In genomic region chr6:3848925-3849605, GRCh38 we compare ENCODE assay signal across 8 cellular contexts. TPM values are rescaled to one million over a fixed set of nuclear protein-coding genes. Genes with fewer than 3 reads are reported as not detected.
DNase-seq lines count a peak whose midpoint lies in the region; ATAC-seq and TF ChIP-seq lines count a peak whose summit lies in the region.

TSS of gene FAM50B (plus strand) at chr6:3849373. CDS start at chr6:3849812, 439 bp downstream.

- ATAC-seq in GM21528 (IDR thresholded peaks at IDR 0.05; ENCODE audit: low FRiP score, unreplicated experiment) (peak; percentile 93), heart left ventricle (peak; percentile 95 to 98 (median 98))

- peak; percentile 84 to 99 (median 96) for TF ChIP-seq CTCF in adrenal gland (IDR thresholded peaks at IDR 0.05)
- peak; percentile 91 to 99 (median 94) for TF ChIP-seq CTCF in heart left ventricle (IDR thresholded peaks at IDR 0.05)
- peak; percentile 93 for TF ChIP-seq CTCF in type B pancreatic cell (conservative IDR thresholded peaks at IDR 0.05)

- intact Hi-C loops in adrenal gland (cut with DNase I), result no loop called here
- intact Hi-C loops in heart left ventricle (cut with DNase I), result loop anchor here in 4 of 10 donors (1.0 to 10.0 kb wide), 9 partner anchors 83 to 574 kb away; no protein-coding TSS in a partner anchor
- intact Hi-C loops in posterior vena cava (cut with DNase I), result no loop called here

- peaks cover 5% of the 10 kb centered on the region for H3K4me1 Mint-ChIP-seq in type B pancreatic cell (ENCODE audit: unreplicated experiment)

- H3K36me3 Mint-ChIP-seq in type B pancreatic cell, result peaks cover 5% of the 10 kb centered on the region

- H3K9me3 ChIP-seq in adrenal gland (replicated peaks in 1 of 3), result no peaks in the 10 kb centered on the region
- H3K9me3 ChIP-seq in heart left ventricle, result no peaks in the 10 kb centered on the region

- TF ChIP-seq POLR2A in adrenal gland (IDR thresholded peaks at IDR 0.05) (peak in 1 of 2 donors; percentile 46), heart left ventricle (IDR thresholded peaks at IDR 0.05) (no peak)

- 48 to 54% (median 50%) methylated on average over 9 to 49 of the region's 49 CpGs for WGBS in adrenal gland, 4 donors
- 47 to 56% (median 50%) methylated on average over 31 to 49 of the region's 49 CpGs for WGBS in heart left ventricle, 4 donors

- H3K27me3 ChIP-seq in adrenal gland (no peaks in the 10 kb centered on the region), heart left ventricle (no peaks in the 10 kb centered on the region)

- H3K4me3 Mint-ChIP-seq in type B pancreatic cell, result peak within 1 kb of the TSS; percentile 87

- DNase-seq in DMS114 treated with DMSO at 0.1 percent for 48 hours (lab: John Stamatoyannopoulos, UW; ENCODE audit: unreplicated experiment) (peak; percentile 84), SKM-1 (lab: John Stamatoyannopoulos, UW; ENCODE audit: unreplicated experiment) (peak; percentile 11), adrenal gland (peak; percentile 94 to 97 (median 94)), heart left ventricle (peak; percentile 93 to 96 (median 94)), posterior vena cava (ENCODE audit: low spot score) (peak; percentile 98), type B pancreatic cell (ENCODE audit: extremely low spot score, unreplicated experiment) (peak; percentile 90)
- peak; percentile 15 for DNase-seq in Jurkat, Clone E6-1 (ENCODE audit: low read depth, low spot score)

- peak within 1 kb of the TSS; percentile 88 for H3K27ac Mint-ChIP-seq in type B pancreatic cell

- H3K36me3 ChIP-seq in adrenal gland (replicated peaks in 1 of 2) (no peaks in the 10 kb centered on the region), heart left ventricle (no peaks in the 10 kb centered on the region)

- H3K27me3 Mint-ChIP-seq in type B pancreatic cell, result no peaks in the 10 kb centered on the region

- no peak within 1 kb of the TSS for H3K4me3 ChIP-seq in Jurkat, Clone E6-1 (ENCODE audit: low read length)
- H3K4me3 ChIP-seq in adrenal gland, result peak within 1 kb of the TSS in 2 of 4 donors; percentile 23 to 72
- H3K4me3 ChIP-seq in heart left ventricle, result peak within 1 kb of the TSS; percentile 19 to 69 (median 53)

- H3K4me1 ChIP-seq in adrenal gland (replicated peaks in 1 of 2) (peaks cover 0 to 5% of the 10 kb centered on the region in 2 donors), heart left ventricle (peaks cover 0 to 20% (median 2%) of the 10 kb centered on the region in 12 donors)

- peak within 1 kb of the TSS in 3 of 5 donors; percentile 14 to 70 (median 66) for H3K27ac ChIP-seq in adrenal gland
- peak within 1 kb of the TSS in 11 of 12 donors; percentile 53 to 83 (median 72) for H3K27ac ChIP-seq in heart left ventricle

- H3K9me3 Mint-ChIP-seq in type B pancreatic cell, result peaks cover 6% of the 10 kb centered on the region

RNA-seq across cellular contexts. Expression of gene FAM50B, which starts in this region (rescaled TPM):
- not detected for polyA plus RNA-seq in Jurkat, Clone E6-1 (2012; ENCODE audit: insufficient read depth, insufficient read length)
- 100 to 1,000 TPM in 1 of 8 donors, 10 to 100 TPM in 7; 10.6 to 119 (median 15.2) TPM for total RNA-seq in adrenal gland
- polyA plus RNA-seq in adrenal gland, result 10 to 100 TPM in 1 of 3 donors, 1 to 10 TPM in 2; 5.9 to 15.7 (median 6.8) TPM
- 10 to 100 TPM; 13.6 to 29.1 (median 21.5) TPM for total RNA-seq in heart left ventricle
- 10 to 100 TPM; 11.7 to 23.3 TPM for polyA plus RNA-seq in heart left ventricle
- total RNA-seq in posterior vena cava, result 1 to 10 TPM; 4.8 to 7.5 TPM
- 1.8 and 7.3 TPM in 2 replicates for total RNA-seq in type B pancreatic cell (ENCODE audit: low replicate concordance)

Comparison
In these comparisons a context has a peak if more than half of its experiments do, and no peak if none do; other contexts are left out.
1. DNase-seq: peak in every context shown above with its lines; median percentile 98 in posterior vena cava; 94 in adrenal gland; 94 in heart left ventricle; 90 in type B pancreatic cell; 84 in DMS114 treated with DMSO at 0.1 percent for 48 hours; 15 in Jurkat, Clone E6-1; 11 in SKM-1.